ENCODE assay signal across 8 cellular contexts in genomic region chr16:83200005-83200779, GRCh38.
A peak's percentile ranks its signal among the peaks of the same experiment; 100 is the strongest.
DNase-seq lines count a peak whose midpoint lies in the region; ATAC-seq and TF ChIP-seq lines count a peak whose summit lies in the region.
"Had no signal": no experiment of that assay in that cellular context is flagged by ENCODE, and none has a peak within 500 bp of the region (broad histone marks: within the 10 kb centered on the region; RNA-seq: fewer than 3 reads in every experiment).

No MANE protein-coding gene starts in this region.

- ATAC-seq in psoas muscle, result peak in 2 of 4 donors; percentile 57 to 63
- ATAC-seq in GM18909 (IDR thresholded peaks at IDR 0.05; ENCODE audit: poor library complexity, unreplicated experiment), result no peak
- no peak for ATAC-seq in HG03460 (IDR thresholded peaks at IDR 0.05; ENCODE audit: unreplicated experiment)

- H3K36me3 ChIP-seq in H7 (replicated peaks; ENCODE audit: control insufficient read depth, insufficient read depth, low read length) (no peaks in the 10 kb centered on the region), psoas muscle (ENCODE audit: insufficient read depth in 1 of 2, low read depth in 1 of 2) (no peaks in the 10 kb centered on the region)

- H3K27ac ChIP-seq in psoas muscle, result no peak overlapping the region

- DNase-seq in H7, result peak; percentile 18
- DNase-seq in NCI-H748 treated with DMSO at 0.1 percent for 48 hours (lab: John Stamatoyannopoulos, UW), result peak; percentile 24
- peak; percentile 46 for DNase-seq in fibroblast of mammary gland (ENCODE audit: low read depth)
- peak in 1 of 2 donors; percentile 56 for DNase-seq in psoas muscle
- DNase-seq in activated CD4-positive, CD25-positive, alpha-beta regulatory T cell (lab: John Stamatoyannopoulos, UW), result no peak
- DNase-seq: activated T-cell treated with anti-CD3 and anti-CD28 coated beads, Interleukin-2, amount 50 U/mL, for 24 hours had no signal

- no peaks in the 10 kb centered on the region for H3K4me1 ChIP-seq in psoas muscle

- no peaks in the 10 kb centered on the region for H3K9me3 ChIP-seq in psoas muscle

- 71 to 79% (median 73%) methylated on average over 13 of the region's 13 CpGs for WGBS in psoas muscle, 3 donors

- intact Hi-C loops in psoas muscle (cut with DNase I), result no loop called here

- TF ChIP-seq CTCF in fibroblast of mammary gland (conservative IDR thresholded peaks at IDR 0.05; ENCODE audit: control insufficient read depth, insufficient read depth, low read depth, low read length), result no peak
- peak; percentile 25 for TF ChIP-seq CTCF in psoas muscle (IDR thresholded peaks at IDR 0.05)

- H3K27me3 ChIP-seq in H7 (ENCODE audit: control insufficient read depth, insufficient read depth, low read length) (no peaks in the 10 kb centered on the region), psoas muscle (ENCODE audit: insufficient read depth in 3 of 3, low read length in 2 of 3) (no peaks in the 10 kb centered on the region)

- H3K4me3 ChIP-seq in H7 (ENCODE audit: insufficient read depth, low read depth, low read length) (no peak overlapping the region), fibroblast of mammary gland (ENCODE audit: control insufficient read depth, low read depth, low read length) (no peak overlapping the region), psoas muscle (no peak overlapping the region)

Comparison
In these comparisons a context has a peak if more than half of its experiments do, and no peak if none do; other contexts are left out.
1. DNase-seq: peak in H7 (single experiment), NCI-H748 treated with DMSO at 0.1 percent for 48 hours (single experiment) and fibroblast of mammary gland (single experiment); none in activated CD4-positive, CD25-positive, alpha-beta regulatory T cell (0 of 4).